Comparison of ENCODE assay signal across 1 cellular context in the genomic region with DNA sequence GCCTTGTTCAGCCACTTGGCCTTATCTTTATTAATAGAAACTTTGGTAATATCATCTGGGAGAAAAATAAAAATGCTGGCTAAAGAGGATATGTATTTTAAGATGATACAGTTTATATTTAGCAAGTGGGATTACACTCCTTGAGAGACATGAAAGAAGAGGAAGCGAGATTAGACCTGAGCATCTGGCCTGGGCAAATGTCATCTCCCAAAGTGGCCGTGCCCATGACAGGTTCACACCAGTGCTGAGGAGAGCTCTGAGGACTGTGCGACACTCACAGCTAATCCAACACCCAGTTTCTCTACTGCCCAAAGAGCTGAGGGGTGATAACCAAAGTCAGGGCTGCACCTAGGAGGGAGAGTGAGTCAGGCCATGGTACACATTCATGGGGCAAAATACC.
TF ChIP-seq lines count a peak whose summit lies in the region.

No MANE protein-coding gene starts in this region.

TF ChIP-seq in IMR-90, 13 proteins besides CTCF, POLR2A, EP300 and RAD21 (continued from another document):
- TF ChIP-seq, protein P1, sequence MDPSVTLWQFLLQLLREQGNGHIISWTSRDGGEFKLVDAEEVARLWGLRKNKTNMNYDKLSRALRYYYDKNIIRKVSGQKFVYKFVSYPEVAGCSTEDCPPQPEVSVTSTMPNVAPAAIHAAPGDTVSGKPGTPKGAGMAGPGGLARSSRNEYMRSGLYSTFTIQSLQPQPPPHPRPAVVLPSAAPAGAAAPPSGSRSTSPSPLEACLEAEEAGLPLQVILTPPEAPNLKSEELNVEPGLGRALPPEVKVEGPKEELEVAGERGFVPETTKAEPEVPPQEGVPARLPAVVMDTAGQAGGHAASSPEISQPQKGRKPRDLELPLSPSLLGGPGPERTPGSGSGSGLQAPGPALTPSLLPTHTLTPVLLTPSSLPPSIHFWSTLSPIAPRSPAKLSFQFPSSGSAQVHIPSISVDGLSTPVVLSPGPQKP (IDR thresholded peaks at IDR 0.05; ENCODE audit: borderline replicate concordance, low read depth, low read length) = no peak
- no peak for TF ChIP-seq FOS (IDR thresholded peaks at IDR 0.05; ENCODE audit: low read depth, low read length)
- no peak for TF ChIP-seq MXI1 (IDR thresholded peaks at IDR 0.05; ENCODE audit: borderline replicate concordance, low read depth, low read length)
- TF ChIP-seq CEBPB (IDR thresholded peaks at IDR 0.05; ENCODE audit: low read depth, low read length) = no peak
- no peak for TF ChIP-seq MAFK (IDR thresholded peaks at IDR 0.05; ENCODE audit: low read depth, low read length)
